Comparison of ENCODE assay signal across 1 cellular context in genomic region chr3:43394071-43394501, GRCh38.
TF ChIP-seq lines count a peak whose summit lies in the region.

No MANE protein-coding gene starts in this region.

TF ChIP-seq in endothelial cell of umbilical vein, 7 proteins besides CTCF, POLR2A, EP300 and RAD21 (continued from another document):
- peak; percentile 27 for TF ChIP-seq MAX (IDR thresholded peaks at IDR 0.05; ENCODE audit: insufficient read depth, insufficient read length)
- peak; percentile 93 for TF ChIP-seq JUN (IDR thresholded peaks at IDR 0.05; ENCODE audit: borderline replicate concordance, insufficient read depth, insufficient read length, low read depth)
- peak; percentile 59 for TF ChIP-seq MYC (IDR thresholded peaks at IDR 0.05; ENCODE audit: low read depth, low read length)
- TF ChIP-seq EZH2 (IDR thresholded peaks at IDR 0.05; ENCODE audit: borderline replicate concordance, low read depth, low read length, severe bottlenecking), result no peak
- TF ChIP-seq POLR2AphosphoS5 (IDR thresholded peaks at IDR 0.05; ENCODE audit: insufficient read depth, low read depth, low read length), result peak; percentile 99
- TF ChIP-seq FOS (IDR thresholded peaks at IDR 0.05; ENCODE audit: borderline replicate concordance, insufficient read depth, low read length), result peak; percentile 97
